In the genomic region with DNA sequence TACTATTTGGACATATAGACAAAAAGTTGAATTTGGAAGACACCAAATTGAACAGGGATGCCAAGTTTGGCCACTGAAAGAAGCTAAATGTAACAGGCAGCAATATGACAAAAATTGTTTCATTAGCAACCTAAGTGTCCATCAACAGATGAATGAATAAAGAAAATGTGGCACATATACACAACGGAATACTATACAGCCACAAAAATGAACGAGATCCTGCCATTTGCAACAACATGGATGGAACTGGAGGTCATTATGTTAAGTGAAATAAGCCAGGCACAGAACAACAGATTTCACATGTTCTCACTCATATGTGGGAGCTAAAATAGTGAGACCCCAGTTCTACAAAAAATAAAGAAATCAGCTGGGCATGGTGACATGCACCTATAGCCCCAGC, we compare ENCODE assay signal across 11 cellular contexts. TPM values are rescaled to one million over a fixed set of nuclear protein-coding genes. Genes with fewer than 3 reads are reported as not detected.
"Had no signal": no experiment of that assay in that cellular context is flagged by ENCODE, and none has a peak within 500 bp of the region (broad histone marks: within the 10 kb centered on the region; RNA-seq: fewer than 3 reads in every experiment).

No MANE protein-coding gene starts in this region.

- ATAC-seq: GM23338, HCT116 had no signal

- FAIRE-seq: H1, H54 had no signal

- H3K27ac ChIP-seq: GM23248 had no signal

- H2AFZ ChIP-seq: GM23248, GM23338 had no signal

- DNase-seq: GM23248, GOT3, H7, H9, HCEC 1CT, HFFc6 had no signal

- H3K4me3 ChIP-seq: GM23248, GM23338, HAP-1 had no signal

- H3K9ac ChIP-seq: GM23248 had no signal

- H3K4me2 ChIP-seq: GM23338 had no signal

- H3K9me3 ChIP-seq: HAP-1 had no signal

- H3K36me3 ChIP-seq: HAP-1 had no signal

- H3K4me1 ChIP-seq: HAP-1 had no signal

RNA-seq across cellular contexts. Expression of gene NEBL, which starts 43.8 kb away (rescaled TPM):
- total RNA-seq: GM23248, HFFc6 had no signal
- polyA plus RNA-seq: GM23248 had no signal
